1 cellular context compared by ENCODE assay signal in genomic region chr7:129896568-129897382, GRCh38.
TF ChIP-seq lines count a peak whose summit lies in the region.

No MANE protein-coding gene starts in this region.

TF ChIP-seq in HEK293, 187 proteins besides CTCF, POLR2A, EP300 and RAD21 (continued from another document):
- TF ChIP-seq ZSCAN5A (tag by site-specific recombination; IDR thresholded peaks at IDR 0.05): no peak
- TF ChIP-seq YY1 (tag by site-specific recombination; IDR thresholded peaks at IDR 0.05): no peak
- peak; percentile 82 for TF ChIP-seq ZNF664 (tag by site-specific recombination; IDR thresholded peaks at IDR 0.05)
- TF ChIP-seq BCL11A (tag by site-specific recombination; IDR thresholded peaks at IDR 0.05; ENCODE audit: low read depth): 0 out of 2 replicates have a peak, but pooled peaks have one; percentile 54
- TF ChIP-seq ZNF571 (tag by site-specific recombination; IDR thresholded peaks at IDR 0.05): no peak
- peak; percentile 83 for TF ChIP-seq PRDM6 (tag by site-specific recombination; IDR thresholded peaks at IDR 0.05)
- peak; percentile 32 for TF ChIP-seq SP7 (tag by site-specific recombination; IDR thresholded peaks at IDR 0.05)
- peak; percentile 51; the same call in 1 of the 2 replicates for TF ChIP-seq ZNF660 (tag by site-specific recombination; IDR thresholded peaks at IDR 0.05)
- TF ChIP-seq ZNF670 (tag by site-specific recombination; IDR thresholded peaks at IDR 0.05; ENCODE audit: low read depth): no peak
- no peak for TF ChIP-seq ZNF416 (tag by site-specific recombination; IDR thresholded peaks at IDR 0.05)
